Comparison of ENCODE assay signal across 27 cellular contexts in genomic region chr17:19657182-19657581, GRCh38. TPM values are rescaled to one million over a fixed set of nuclear protein-coding genes. Genes with fewer than 3 reads are reported as not detected.
"Had no signal": no experiment of that assay in that cellular context is flagged by ENCODE, and none has a peak within 500 bp of the region (broad histone marks: within the 10 kb centered on the region; RNA-seq: fewer than 3 reads in every experiment).

No MANE protein-coding gene starts in this region.

- H3K9me3 Mint-ChIP-seq: activated CD4-positive, alpha-beta memory T cell treated with anti-CD3 and anti-CD28 coated beads for 36 hours; activated naive CD4-positive, alpha-beta T cell treated with anti-CD3 and anti-CD28 coated beads, Interleukin-2, amount 50 U/mL, for 72 hours; activated T-helper 17 cell treated with anti-CD3 and anti-CD28 coated beads, Interleukin-2, amount 50 U/mL, for 72 hours; central memory CD8-positive, alpha-beta T cell; naive thymus-derived CD4-positive, alpha-beta T cell; neural crest cell; stimulated activated naive B cell treated with anti-CD40 and anti-IgM and Interleukin-4, amounts not matched to agents 10 μg/mL and 1 μg/mL and 100 μg/mL, for 72 hours; T-helper 1 cell treated with Interleukin-12 subunit alpha and Interleukin-12 subunit beta and Interleukin-4 antibody, amounts not matched to agents 30 μg/mL and 1 μg/mL, for 36 hours had no signal

- ATAC-seq: activated naive CD4-positive, alpha-beta T cell treated with anti-CD3 and anti-CD28 coated beads, Interleukin-2, amount 50 U/mL, for 72 hours; activated T-helper 17 cell treated with anti-CD3 and anti-CD28 coated beads, Interleukin-2, amount 50 U/mL, for 72 hours; heart right ventricle; naive thymus-derived CD4-positive, alpha-beta T cell; upper lobe of right lung had no signal

- H3K36me3 ChIP-seq: breast epithelium had no signal

- H3K4me1 Mint-ChIP-seq: central memory CD8-positive, alpha-beta T cell; neural crest cell had no signal

- H3K27me3 Mint-ChIP-seq: activated CD4-positive, alpha-beta memory T cell treated with anti-CD3 and anti-CD28 coated beads for 36 hours; activated T-helper 17 cell treated with anti-CD3 and anti-CD28 coated beads, Interleukin-2, amount 50 U/mL, for 72 hours; central memory CD8-positive, alpha-beta T cell; naive thymus-derived CD4-positive, alpha-beta T cell; stimulated activated naive B cell treated with anti-CD40 and anti-IgM and Interleukin-4, amounts not matched to agents 10 μg/mL and 1 μg/mL and 100 μg/mL, for 72 hours had no signal

- H3K9me3 ChIP-seq: breast epithelium, testis, upper lobe of right lung had no signal

- H3K27ac Mint-ChIP-seq: activated CD4-positive, alpha-beta memory T cell treated with anti-CD3 and anti-CD28 coated beads for 36 hours; activated naive CD4-positive, alpha-beta T cell treated with anti-CD3 and anti-CD28 coated beads, Interleukin-2, amount 50 U/mL, for 72 hours; activated T-helper 17 cell treated with anti-CD3 and anti-CD28 coated beads, Interleukin-2, amount 50 U/mL, for 72 hours; endodermal cell; naive thymus-derived CD4-positive, alpha-beta T cell; stimulated activated naive B cell treated with anti-CD40 and anti-IgM and Interleukin-4, amounts not matched to agents 10 μg/mL and 1 μg/mL and 100 μg/mL, for 72 hours; T-helper 1 cell treated with Interleukin-12 subunit alpha and Interleukin-12 subunit beta and Interleukin-4 antibody, amounts not matched to agents 30 μg/mL and 1 μg/mL, for 36 hours had no signal

- H3K27ac ChIP-seq: heart right ventricle, testis, upper lobe of right lung had no signal

- H3K27me3 ChIP-seq: breast epithelium, heart right ventricle, testis, upper lobe of right lung had no signal

- H3K4me3 ChIP-seq: breast epithelium, heart right ventricle, lung, testis, upper lobe of right lung had no signal

- H3K4me3 Mint-ChIP-seq: activated CD4-positive, alpha-beta memory T cell treated with anti-CD3 and anti-CD28 coated beads for 36 hours; activated T-helper 17 cell treated with anti-CD3 and anti-CD28 coated beads, Interleukin-2, amount 50 U/mL, for 72 hours; central memory CD8-positive, alpha-beta T cell; endodermal cell; neural crest cell; T-helper 1 cell treated with Interleukin-12 subunit alpha and Interleukin-12 subunit beta and Interleukin-4 antibody, amounts not matched to agents 30 μg/mL and 1 μg/mL, for 36 hours had no signal

- DNase-seq: activated CD4-positive, alpha-beta memory T cell treated with anti-CD3 and anti-CD28 coated beads for 36 hours; activated CD4-positive, alpha-beta T cell treated with anti-CD3 and anti-CD28 coated beads for 48 hours; activated T-cell treated with anti-CD3 and anti-CD28 coated beads, Interleukin-2, amount 50 U/mL, for 1 hour; endodermal cell; heart right ventricle; naive thymus-derived CD4-positive, alpha-beta T cell; occipital lobe; retina; stimulated activated CD4-positive, alpha-beta T cell treated with anti-CD3 and anti-CD28 coated beads, Interleukin-2, amount 100 ng/mL, for 48 hours; stimulated activated CD8-positive, alpha-beta memory T cell treated with anti-CD3 and anti-CD28 coated beads, Interleukin-4, amount 100 ng/mL, for 48 hours; stimulated activated naive B cell treated with anti-CD40 and anti-IgM and Interleukin-4, amounts not matched to agents 10 μg/mL and 1 μg/mL and 100 μg/mL, for 72 hours; T1000; testis; upper lobe of right lung had no signal

- H3K4me1 ChIP-seq: testis had no signal

RNA-seq across cellular contexts. Expression of gene SLC47A2, which starts 59.2 kb away (rescaled TPM):
- total RNA-seq: activated CD4-positive, alpha-beta memory T cell treated with anti-CD3 and anti-CD28 coated beads for 36 hours; activated naive CD4-positive, alpha-beta T cell treated with anti-CD3 and anti-CD28 coated beads, Interleukin-2, amount 50 U/mL, for 72 hours; activated T-helper 17 cell treated with anti-CD3 and anti-CD28 coated beads, Interleukin-2, amount 50 U/mL, for 72 hours; astrocyte; dermis microvascular lymphatic vessel endothelial cell; endodermal cell; fibroblast of villous mesenchyme; mesenteric fat pad; naive thymus-derived CD4-positive, alpha-beta T cell; neural crest cell; posterior vena cava; upper lobe of right lung had no signal
- polyA plus RNA-seq: adipose tissue; heart right ventricle; naive thymus-derived CD4-positive, alpha-beta T cell had no signal
